In genomic region chr3:47641739-47642138, GRCh38 we compare ENCODE assay signal across 15 cellular contexts.
DNase-seq lines count a peak whose midpoint lies in the region; ATAC-seq and TF ChIP-seq lines count a peak whose summit lies in the region.
"Had no signal": no experiment of that assay in that cellular context is flagged by ENCODE, and none has a peak within 500 bp of the region (broad histone marks: within the 10 kb centered on the region; RNA-seq: fewer than 3 reads in every experiment).

No MANE protein-coding gene starts in this region.

- H3K4me3 ChIP-seq in HEK293 (ENCODE audit: low read depth, low read length) (no peak overlapping the region), neural progenitor cell (no peak overlapping the region)
- H3K4me3 ChIP-seq: HAP-1, K562 had no signal

- H3K27ac Mint-ChIP-seq in T-helper 17 cell (peak overlapping the region; percentile 43), neural progenitor cell (no peak overlapping the region)
- H3K27ac Mint-ChIP-seq in central memory CD8-positive, alpha-beta T cell (ENCODE audit: low read depth) = peak overlapping the region; percentile 18
- no peak overlapping the region for H3K27ac Mint-ChIP-seq in stimulated activated effector memory CD8-positive, alpha-beta T cell treated with anti-CD3 and anti-CD28 coated beads, Interleukin-12 subunit alpha, Interleukin-12 subunit beta, amount 100 ng/mL, for 72 hours
- H3K27ac Mint-ChIP-seq: CD4-positive, alpha-beta T cell had no signal

- H3K4me1 ChIP-seq in HEK293 (ENCODE audit: control insufficient read depth, insufficient read depth, low read length) (no peaks in the 10 kb centered on the region), neural progenitor cell (no peaks in the 10 kb centered on the region)

- H2AFZ ChIP-seq in neural progenitor cell (replicated peaks) = no peak overlapping the region

- H3K36me3 Mint-ChIP-seq in T-helper 17 cell (ENCODE audit: low read depth) = peaks cover 3% of the 10 kb centered on the region
- peaks cover 28% of the 10 kb centered on the region for H3K36me3 Mint-ChIP-seq in central memory CD8-positive, alpha-beta T cell (ENCODE audit: insufficient read depth)
- H3K36me3 Mint-ChIP-seq in neural progenitor cell = peaks cover 26% of the 10 kb centered on the region
- peaks cover 82% of the 10 kb centered on the region for H3K36me3 Mint-ChIP-seq in stimulated activated effector memory CD8-positive, alpha-beta T cell treated with anti-CD3 and anti-CD28 coated beads, Interleukin-12 subunit alpha, Interleukin-12 subunit beta, amount 100 ng/mL, for 72 hours

- H3K27me3 Mint-ChIP-seq in T-helper 17 cell = no peaks in the 10 kb centered on the region
- no peaks in the 10 kb centered on the region for H3K27me3 Mint-ChIP-seq in central memory CD8-positive, alpha-beta T cell
- H3K27me3 Mint-ChIP-seq in neural progenitor cell (ENCODE audit: insufficient read depth, low read depth) = peaks cover 4% of the 10 kb centered on the region
- H3K27me3 Mint-ChIP-seq: CD4-positive, alpha-beta T cell had no signal

- CTCF ChIA-PET in HEK293 (lab: Yijun Ruan, JAX) = interaction anchor here (0.6 kb wide), 1 partner anchor 66 kb away, joined by 5 read pairs; no protein-coding TSS in a partner anchor

- DNase-seq in T-helper 17 cell (no peak), neural progenitor cell (ENCODE audit: low spot score) (no peak)
- DNase-seq in central memory CD8-positive, alpha-beta T cell (ENCODE audit: low spot score in 2 of 2) = no peak
- DNase-seq in stimulated activated effector memory CD8-positive, alpha-beta T cell treated with anti-CD3 and anti-CD28 coated beads, Interleukin-12 subunit alpha, Interleukin-12 subunit beta, amount 100 ng/mL, for 72 hours (ENCODE audit: low spot score in 2 of 2) = no peak
- no peak for DNase-seq in NK-92 treated with Interleukin-12 subunit alpha and Interleukin-12 subunit beta, amount 100 ng/mL, for 24 hours (lab: John Stamatoyannopoulos, UW)
- DNase-seq: AML-193; Caco-2; CD4-positive, alpha-beta T cell; IMR-90 had no signal

- peaks cover 21% of the 10 kb centered on the region for H3F3A ChIP-seq in neural progenitor cell (ENCODE audit: low read depth)

- H3K27me3 ChIP-seq in neural progenitor cell = no peaks in the 10 kb centered on the region

- peaks cover 53% of the 10 kb centered on the region for H4K20me1 ChIP-seq in neural progenitor cell (ENCODE audit: low read depth)

- H3K9ac ChIP-seq in neural progenitor cell = no peak overlapping the region

- no peaks in the 10 kb centered on the region for H3K9me3 ChIP-seq in HEK293 (ENCODE audit: control insufficient read depth, insufficient read depth, low read depth, low read length)
- H3K9me3 ChIP-seq in T-helper 17 cell (ENCODE audit: control insufficient read depth, low read length, poor library complexity, severe bottlenecking) = no peaks in the 10 kb centered on the region
- no peaks in the 10 kb centered on the region for H3K9me3 ChIP-seq in neural progenitor cell (ENCODE audit: low read depth)
- H3K9me3 ChIP-seq: Caco-2, HAP-1 had no signal

- H3K36me3 ChIP-seq in HEK293 (ENCODE audit: control insufficient read depth in 2 of 2, insufficient read depth in 1 of 2, low read length in 2 of 2) (peaks cover 0 to 34% of the 10 kb centered on the region in 2 experiments; a peak in 2 of 3 replicates), neural progenitor cell (peaks cover 6% of the 10 kb centered on the region)

- no peak overlapping the region for H3K27ac ChIP-seq in HEK293 (ENCODE audit: extremely low read depth, low read depth, low read length)
- peak overlapping the region; percentile 33 for H3K27ac ChIP-seq in neural progenitor cell
- H3K27ac ChIP-seq: C4-2B, HL-60 had no signal

- TF ChIP-seq CTCF in HEK293 (tag by site-specific recombination; IDR thresholded peaks at IDR 0.05) = no peak
- TF ChIP-seq CTCF in neural progenitor cell (IDR thresholded peaks at IDR 0.05) = no peak

- POLR2A ChIA-PET in HEK293 (lab: Yijun Ruan, JAX) = no interaction called here

- peaks cover 73% of the 10 kb centered on the region for H3K79me2 ChIP-seq in neural progenitor cell (ENCODE audit: low read depth)

- H3K9me3 Mint-ChIP-seq in central memory CD8-positive, alpha-beta T cell = no peaks in the 10 kb centered on the region
- H3K9me3 Mint-ChIP-seq in neural progenitor cell = no peaks in the 10 kb centered on the region
- no peaks in the 10 kb centered on the region for H3K9me3 Mint-ChIP-seq in stimulated activated effector memory CD8-positive, alpha-beta T cell treated with anti-CD3 and anti-CD28 coated beads, Interleukin-12 subunit alpha, Interleukin-12 subunit beta, amount 100 ng/mL, for 72 hours
- H3K9me3 Mint-ChIP-seq: CD4-positive, alpha-beta T cell had no signal

- no peak overlapping the region for H3K4me2 ChIP-seq in neural progenitor cell

- no peak for ATAC-seq in T-helper 17 cell
- no peak for ATAC-seq in central memory CD8-positive, alpha-beta T cell (replicated peaks; ENCODE audit: extremely low read depth, poor library complexity, severe bottlenecking)
- ATAC-seq in GM19324 (IDR thresholded peaks at IDR 0.05; ENCODE audit: low FRiP score, unreplicated experiment) = no peak
- ATAC-seq in stimulated activated effector memory CD8-positive, alpha-beta T cell treated with anti-CD3 and anti-CD28 coated beads, Interleukin-12 subunit alpha, Interleukin-12 subunit beta, amount 100 ng/mL, for 72 hours = no peak
- ATAC-seq: K562 had no signal

- H3K4me3 Mint-ChIP-seq in T-helper 17 cell (no peak overlapping the region), neural progenitor cell (no peak overlapping the region)
- no peak overlapping the region for H3K4me3 Mint-ChIP-seq in central memory CD8-positive, alpha-beta T cell
- no peak overlapping the region for H3K4me3 Mint-ChIP-seq in stimulated activated effector memory CD8-positive, alpha-beta T cell treated with anti-CD3 and anti-CD28 coated beads, Interleukin-12 subunit alpha, Interleukin-12 subunit beta, amount 100 ng/mL, for 72 hours
- H3K4me3 Mint-ChIP-seq: CD4-positive, alpha-beta T cell had no signal

- H3K4me1 Mint-ChIP-seq in T-helper 17 cell (peaks cover 10% of the 10 kb centered on the region), neural progenitor cell (peaks cover 3% of the 10 kb centered on the region)
- no peaks in the 10 kb centered on the region for H3K4me1 Mint-ChIP-seq in central memory CD8-positive, alpha-beta T cell
- no peaks in the 10 kb centered on the region for H3K4me1 Mint-ChIP-seq in stimulated activated effector memory CD8-positive, alpha-beta T cell treated with anti-CD3 and anti-CD28 coated beads, Interleukin-12 subunit alpha, Interleukin-12 subunit beta, amount 100 ng/mL, for 72 hours

TF ChIP-seq in HEK293, 187 proteins besides CTCF, POLR2A, EP300 and RAD21:
- 0 out of 2 replicates have a peak, but pooled peaks have one; percentile 32 for TF ChIP-seq ZBTB17 (tag by site-specific recombination; IDR thresholded peaks at IDR 0.05)
- TF ChIP-seq, protein P1, sequence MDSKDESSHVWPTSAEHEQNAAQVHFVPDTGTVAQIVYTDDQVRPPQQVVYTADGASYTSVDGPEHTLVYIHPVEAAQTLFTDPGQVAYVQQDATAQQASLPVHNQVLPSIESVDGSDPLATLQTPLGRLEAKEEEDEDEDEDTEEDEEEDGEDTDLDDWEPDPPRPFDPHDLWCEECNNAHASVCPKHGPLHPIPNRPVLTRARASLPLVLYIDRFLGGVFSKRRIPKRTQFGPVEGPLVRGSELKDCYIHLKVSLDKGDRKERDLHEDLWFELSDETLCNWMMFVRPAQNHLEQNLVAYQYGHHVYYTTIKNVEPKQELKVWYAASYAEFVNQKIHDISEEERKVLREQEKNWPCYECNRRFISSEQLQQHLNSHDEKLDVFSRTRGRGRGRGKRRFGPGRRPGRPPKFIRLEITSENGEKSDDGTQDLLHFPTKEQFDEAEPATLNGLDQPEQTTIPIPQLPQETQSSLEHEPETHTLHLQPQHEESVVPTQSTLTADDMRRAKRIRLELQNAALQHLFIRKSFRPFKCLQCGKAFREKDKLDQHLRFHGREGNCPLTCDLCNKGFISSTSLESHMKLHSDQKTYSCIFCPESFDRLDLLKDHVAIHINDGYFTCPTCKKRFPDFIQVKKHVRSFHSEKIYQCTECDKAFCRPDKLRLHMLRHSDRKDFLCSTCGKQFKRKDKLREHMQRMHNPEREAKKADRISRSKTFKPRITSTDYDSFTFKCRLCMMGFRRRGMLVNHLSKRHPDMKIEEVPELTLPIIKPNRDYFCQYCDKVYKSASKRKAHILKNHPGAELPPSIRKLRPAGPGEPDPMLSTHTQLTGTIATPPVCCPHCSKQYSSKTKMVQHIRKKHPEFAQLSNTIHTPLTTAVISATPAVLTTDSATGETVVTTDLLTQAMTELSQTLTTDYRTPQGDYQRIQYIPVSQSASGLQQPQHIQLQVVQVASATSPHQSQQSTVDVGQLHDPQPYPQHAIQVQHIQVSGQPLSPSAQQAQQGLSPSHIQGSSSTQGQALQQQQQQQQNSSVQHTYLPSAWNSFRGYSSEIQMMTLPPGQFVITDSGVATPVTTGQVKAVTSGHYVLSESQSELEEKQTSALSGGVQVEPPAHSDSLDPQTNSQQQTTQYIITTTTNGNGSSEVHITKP (tag by site-specific recombination; IDR thresholded peaks at IDR 0.05) = peak; percentile 61; the same call in 1 of the 2 replicates
- no peak for TF ChIP-seq KLF9 (tag by site-specific recombination; IDR thresholded peaks at IDR 0.05; ENCODE audit: low read depth)
- TF ChIP-seq OSR2 (tag by site-specific recombination; IDR thresholded peaks at IDR 0.05) = peak; percentile 52; the same call in 1 of the 2 replicates

Comparison
In these comparisons a context has a peak if more than half of its experiments do, and no peak if none do; other contexts are left out.
1. H3K27ac Mint-ChIP-seq: peak in T-helper 17 cell (single experiment) and central memory CD8-positive, alpha-beta T cell (single experiment); none in neural progenitor cell (single experiment) and stimulated activated effector memory CD8-positive, alpha-beta T cell treated with anti-CD3 and anti-CD28 coated beads, Interleukin-12 subunit alpha, Interleukin-12 subunit beta, amount 100 ng/mL, for 72 hours (single experiment).